1 cellular context compared by ENCODE assay signal in the genomic region with DNA sequence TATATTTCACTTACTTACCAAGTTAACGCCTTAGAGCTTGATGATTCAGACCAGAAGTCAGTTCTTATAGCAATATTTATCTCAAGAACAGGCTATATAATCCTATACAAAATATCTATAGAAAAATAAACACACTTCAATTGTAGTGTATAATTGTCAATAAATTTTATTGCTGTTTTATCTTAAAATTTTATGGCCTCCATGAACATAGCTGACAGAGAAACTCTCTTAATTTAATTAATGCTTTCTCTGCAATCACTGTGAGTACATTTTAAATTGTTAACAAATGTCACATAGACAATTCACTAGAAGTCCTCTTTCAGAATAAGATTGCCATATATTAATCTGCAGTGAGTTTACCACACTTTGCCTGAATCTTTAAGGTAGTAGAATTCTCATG.
A peak's percentile ranks its signal among the peaks of the same experiment; 100 is the strongest.
TF ChIP-seq lines count a peak whose summit lies in the region.

No MANE protein-coding gene starts in this region.

TF ChIP-seq in HEK293, 187 proteins besides CTCF, POLR2A, EP300 and RAD21 (continued from another document):
- TF ChIP-seq, protein P1, sequence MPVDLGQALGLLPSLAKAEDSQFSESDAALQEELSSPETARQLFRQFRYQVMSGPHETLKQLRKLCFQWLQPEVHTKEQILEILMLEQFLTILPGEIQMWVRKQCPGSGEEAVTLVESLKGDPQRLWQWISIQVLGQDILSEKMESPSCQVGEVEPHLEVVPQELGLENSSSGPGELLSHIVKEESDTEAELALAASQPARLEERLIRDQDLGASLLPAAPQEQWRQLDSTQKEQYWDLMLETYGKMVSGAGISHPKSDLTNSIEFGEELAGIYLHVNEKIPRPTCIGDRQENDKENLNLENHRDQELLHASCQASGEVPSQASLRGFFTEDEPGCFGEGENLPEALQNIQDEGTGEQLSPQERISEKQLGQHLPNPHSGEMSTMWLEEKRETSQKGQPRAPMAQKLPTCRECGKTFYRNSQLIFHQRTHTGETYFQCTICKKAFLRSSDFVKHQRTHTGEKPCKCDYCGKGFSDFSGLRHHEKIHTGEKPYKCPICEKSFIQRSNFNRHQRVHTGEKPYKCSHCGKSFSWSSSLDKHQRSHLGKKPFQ (tag by site-specific recombination; IDR thresholded peaks at IDR 0.05), result peak; percentile 42; the same call in 1 of the 2 replicates
TF ChIP-seq in HEK293: peak in this region for 26.
